ENCODE assay signal across 8 cellular contexts in the genomic region with DNA sequence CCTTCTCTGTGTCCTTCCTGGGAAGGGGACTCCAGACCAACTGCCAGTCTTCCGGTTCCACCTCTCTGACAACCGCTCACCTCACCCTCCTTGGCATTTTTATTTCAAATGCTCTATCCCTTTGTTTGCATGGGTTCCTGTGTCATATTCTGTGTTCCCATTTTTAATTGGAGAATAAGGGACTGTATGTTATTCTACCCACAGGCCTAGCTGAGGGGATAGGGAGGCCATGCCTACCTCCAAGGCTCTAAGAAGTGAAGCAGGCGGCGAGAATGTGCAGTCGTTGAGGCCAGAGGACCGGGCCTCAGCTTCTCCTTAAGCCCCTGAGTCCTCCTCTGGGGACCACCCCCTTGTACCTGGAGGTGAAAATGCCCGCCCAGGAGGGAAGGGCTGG. TPM values are rescaled to one million over a fixed set of nuclear protein-coding genes. Genes with fewer than 3 reads are reported as not detected.
DNase-seq lines count a peak whose midpoint lies in the region; ATAC-seq, FAIRE-seq and TF ChIP-seq lines count a peak whose summit lies in the region.

No MANE protein-coding gene starts in this region.

- H3K27me3 ChIP-seq in Caco-2 (replicated peaks; ENCODE audit: control insufficient read depth, insufficient read depth, low read length) (no peaks in the 10 kb centered on the region), adipocyte (replicated peaks; ENCODE audit: control insufficient read depth, insufficient read depth, low read length) (peaks cover under 1% of the 10 kb centered on the region), thymus (ENCODE audit: control insufficient read depth, insufficient read depth) (no peaks in the 10 kb centered on the region)

- H3K27ac ChIP-seq in thymus (ENCODE audit: low read depth) = peak overlapping the region; percentile 93

- H3K9me3 Mint-ChIP-seq in Caco-2 (ENCODE audit: unreplicated experiment) = no peaks in the 10 kb centered on the region

- TSS peak; percentile 34 for BruUV-seq in Caco-2 (replicated peaks; lab: Mats Ljungman, UMichigan)

- peak overlapping the region; percentile 93 for H3K9ac ChIP-seq in adipocyte (ENCODE audit: low read length)

- POLR2A ChIA-PET in Caco-2 (lab: Charles Lee) = no interaction called here

- H3K27ac Mint-ChIP-seq in Caco-2 (ENCODE audit: unreplicated experiment) = peak overlapping the region; percentile 88

- peaks cover 36% of the 10 kb centered on the region for H3K4me1 ChIP-seq in Caco-2
- peaks cover 42% of the 10 kb centered on the region for H3K4me1 ChIP-seq in adipocyte (ENCODE audit: control insufficient read depth, insufficient read depth, low read length)
- peaks cover 12% of the 10 kb centered on the region for H3K4me1 ChIP-seq in thymus (ENCODE audit: control insufficient read depth, insufficient read depth, low read length)

- peak overlapping the region; percentile 87 for H3K4me3 Mint-ChIP-seq in Caco-2 (ENCODE audit: unreplicated experiment)

- no peak for TF ChIP-seq CTCF in Caco-2 (IDR thresholded peaks at IDR 0.05; ENCODE audit: insufficient read depth in 1 of 2, low read depth in 1 of 2, low read length in 1 of 2, severe bottlenecking in 1 of 2, unreplicated experiment in 1 of 2)

- peaks cover 20% of the 10 kb centered on the region for H3K36me3 Mint-ChIP-seq in Caco-2 (ENCODE audit: insufficient read depth, unreplicated experiment)

- WGBS in thymus = 20% methylated on average over 7 of the region's 7 CpGs

- H3K27me3 Mint-ChIP-seq in Caco-2 (ENCODE audit: insufficient read depth, unreplicated experiment) = no peaks in the 10 kb centered on the region

- no peak for FAIRE-seq in H54 (lab: Jason Lieb, UNC)

- H3K36me3 ChIP-seq in Caco-2 (ENCODE audit: control insufficient read depth, insufficient read depth, low read length) (no peaks in the 10 kb centered on the region), adipocyte (ENCODE audit: control insufficient read depth, insufficient read depth, low read length, severe bottlenecking) (peaks cover 3% of the 10 kb centered on the region), thymus (ENCODE audit: control insufficient read depth, insufficient read depth) (no peaks in the 10 kb centered on the region)

- ATAC-seq in HG03097 (IDR thresholded peaks at IDR 0.05; ENCODE audit: low FRiP score, unreplicated experiment) = peak; percentile 4
- peak; percentile 4 for ATAC-seq in left lobe of liver
- ATAC-seq in GM21381 (IDR thresholded peaks at IDR 0.05; ENCODE audit: unreplicated experiment) = no peak
- no peak for ATAC-seq in GM21529 (IDR thresholded peaks at IDR 0.05; ENCODE audit: unreplicated experiment)

- intact Hi-C loops in Caco-2 (cut with micrococcal nuclease; ENCODE audit: unreplicated experiment) = loop anchor here (1.0 to 2.0 kb wide), 2 partner anchors 30 to 67 kb away; partner anchors contain the start of genes BRD3 and RNU6ATAC

- TF ChIP-seq POLR2A in H54 (IDR thresholded peaks at IDR 0.05; ENCODE audit: low read depth, low read length) = no peak

- H3K9me3 ChIP-seq in Caco-2 (no peaks in the 10 kb centered on the region), adipocyte (ENCODE audit: control insufficient read depth, low read length) (no peaks in the 10 kb centered on the region), thymus (ENCODE audit: control insufficient read depth) (no peaks in the 10 kb centered on the region)

- DNase-seq in Caco-2 (no peak), adipocyte (ENCODE audit: low read depth) (no peak), left lobe of liver (ENCODE audit: low spot score) (no peak), H54 (ENCODE audit: insufficient read length, low spot score) (no peak)

- CTCF ChIA-PET in Caco-2 (lab: Charles Lee) = interaction anchor here (0.5 kb wide), 1 partner anchor 110 kb away, joined by 3 read pairs; the partner anchor contains the start of gene BRD3OS

- H3K4me1 Mint-ChIP-seq in Caco-2 (ENCODE audit: low read depth, unreplicated experiment) = peaks cover 26% of the 10 kb centered on the region

- H3K4me3 ChIP-seq in Caco-2 (ENCODE audit: low read depth, low read length) (peak overlapping the region; percentile 99), adipocyte (ENCODE audit: low read length) (peak overlapping the region; percentile 90), thymus (ENCODE audit: low read length) (peak overlapping the region; percentile 76)

RNA-seq across cellular contexts. Expression of gene WDR5, which starts 0.9 kb away (rescaled TPM):
- total RNA-seq in Caco-2 (2022) = 51.7 and 54.8 TPM in 2 replicates
- total RNA-seq in left lobe of liver = 19.5 TPM
- polyA plus RNA-seq in thymus = 25.9 TPM

RNA-seq across cellular contexts. Expression of gene RNU6ATAC, which starts 29.4 kb away (rescaled TPM):
- total RNA-seq in Caco-2 (2022) (72.9 and 99.0 TPM in 2 replicates), left lobe of liver (25.8 TPM)
- not detected for polyA plus RNA-seq in thymus

Comparison
In these comparisons a context has a peak if more than half of its experiments do, and no peak if none do; other contexts are left out.
1. ATAC-seq: peak in HG03097 (single experiment) and left lobe of liver (single experiment); none in GM21381 (single experiment) and GM21529 (single experiment).
2. Peak in every context shown above with its lines, with median percentiles within 50 percentile points of each other: H3K4me3 ChIP-seq.